Comparison of ENCODE assay signal across 16 cellular contexts in genomic region chr15:99734575-99734974, GRCh38. TPM values are rescaled to one million over a fixed set of nuclear protein-coding genes. Genes with fewer than 3 reads are reported as not detected.
DNase-seq lines count a peak whose midpoint lies in the region; ATAC-seq lines count a peak whose summit lies in the region.
"Had no signal": no experiment of that assay in that cellular context is flagged by ENCODE, and none has a peak within 500 bp of the region (broad histone marks: within the 10 kb centered on the region; RNA-seq: fewer than 3 reads in every experiment).

No MANE protein-coding gene starts in this region.

- no peaks in the 10 kb centered on the region for H3K27me3 Mint-ChIP-seq in activated naive CD4-positive, alpha-beta T cell treated with anti-CD3 and anti-CD28 coated beads, Interleukin-2, amount 50 U/mL, for 24 hours
- H3K27me3 Mint-ChIP-seq in immature natural killer cell (ENCODE audit: low read depth in 3 of 3) = no peaks in the 10 kb centered on the region
- no peaks in the 10 kb centered on the region for H3K27me3 Mint-ChIP-seq in stimulated activated naive CD8-positive, alpha-beta T cell treated with anti-CD3 and anti-CD28 coated beads, Interleukin-15, amount 100 ng/mL, for 72 hours

- H3K4me1 Mint-ChIP-seq in activated naive CD4-positive, alpha-beta T cell treated with anti-CD3 and anti-CD28 coated beads, Interleukin-2, amount 50 U/mL, for 24 hours = peaks cover 30% of the 10 kb centered on the region
- peaks cover 15% of the 10 kb centered on the region in 2 donors for H3K4me1 Mint-ChIP-seq in immature natural killer cell
- H3K4me1 Mint-ChIP-seq in stimulated activated naive CD8-positive, alpha-beta T cell treated with anti-CD3 and anti-CD28 coated beads, Interleukin-15, amount 100 ng/mL, for 72 hours = peaks cover 27% of the 10 kb centered on the region

- no peaks in the 10 kb centered on the region for H3K9me3 Mint-ChIP-seq in activated naive CD4-positive, alpha-beta T cell treated with anti-CD3 and anti-CD28 coated beads, Interleukin-2, amount 50 U/mL, for 24 hours
- H3K9me3 Mint-ChIP-seq in immature natural killer cell = no peaks in the 10 kb centered on the region
- no peaks in the 10 kb centered on the region for H3K9me3 Mint-ChIP-seq in stimulated activated naive CD8-positive, alpha-beta T cell treated with anti-CD3 and anti-CD28 coated beads, Interleukin-15, amount 100 ng/mL, for 72 hours

- H3K27ac Mint-ChIP-seq in activated naive CD4-positive, alpha-beta T cell treated with anti-CD3 and anti-CD28 coated beads, Interleukin-2, amount 50 U/mL, for 24 hours = peak overlapping the region; percentile 68
- peak overlapping the region in 3 of 6 donors; percentile 17 to 64 (median 40) for H3K27ac Mint-ChIP-seq in immature natural killer cell
- H3K27ac Mint-ChIP-seq in stimulated activated naive CD8-positive, alpha-beta T cell treated with anti-CD3 and anti-CD28 coated beads, Interleukin-15, amount 100 ng/mL, for 72 hours = peak overlapping the region; percentile 46 to 59

- H3K36me3 Mint-ChIP-seq in activated naive CD4-positive, alpha-beta T cell treated with anti-CD3 and anti-CD28 coated beads, Interleukin-2, amount 50 U/mL, for 24 hours = no peaks in the 10 kb centered on the region
- H3K36me3 Mint-ChIP-seq in immature natural killer cell = peaks cover 0 to 5% (median 0%) of the 10 kb centered on the region in 3 donors

- no peak for DNase-seq in activated naive CD4-positive, alpha-beta T cell treated with anti-CD3 and anti-CD28 coated beads, Interleukin-2, amount 50 U/mL, for 16 hours
- DNase-seq in NCI-H526 treated with DMSO at 0.1 percent for 48 hours (lab: John Stamatoyannopoulos, UW) = peak; percentile 12
- DNase-seq in immature natural killer cell = no peak
- DNase-seq in stimulated activated naive CD8-positive, alpha-beta T cell treated with anti-CD3 and anti-CD28 coated beads, Interleukin-15, amount 100 ng/mL, for 72 hours = no peak
- DNase-seq in NCI-H1092 (lab: John Stamatoyannopoulos, UW) = no peak
- no peak for DNase-seq in stimulated activated naive CD4-positive, alpha-beta T cell treated with Interleukin-2 at 50 U/mL for 16 hours (lab: John Stamatoyannopoulos, UW)
- DNase-seq: activated T-cell treated with anti-CD3 and anti-CD28 coated beads, Interleukin-2, amount 50 U/mL, for 1 hour; aorta; gastrocnemius medialis; GM23248; lower lobe of right lung; NCI-H1930; T-helper 17 cell had no signal

- ATAC-seq in stimulated activated naive CD8-positive, alpha-beta T cell treated with anti-CD3 and anti-CD28 coated beads, Interleukin-15, amount 100 ng/mL, for 72 hours = no peak
- no peak for ATAC-seq in HG03354 (IDR thresholded peaks at IDR 0.05; ENCODE audit: poor library complexity, severe bottlenecking, unreplicated experiment)
- ATAC-seq: activated CD4-positive, CD25-positive, alpha-beta regulatory T cell treated with anti-CD3 and anti-CD28 coated beads, Interleukin-2, amount 50 U/mL, for 24 hours; gastrocnemius medialis; lower lobe of right lung; T-helper 17 cell had no signal

- peak overlapping the region; percentile 30 for H3K4me3 Mint-ChIP-seq in activated naive CD4-positive, alpha-beta T cell treated with anti-CD3 and anti-CD28 coated beads, Interleukin-2, amount 50 U/mL, for 24 hours
- peak overlapping the region; percentile 25 to 61 (median 53) for H3K4me3 Mint-ChIP-seq in immature natural killer cell
- peak overlapping the region in 1 of 2 donors; percentile 41 for H3K4me3 Mint-ChIP-seq in stimulated activated naive CD8-positive, alpha-beta T cell treated with anti-CD3 and anti-CD28 coated beads, Interleukin-15, amount 100 ng/mL, for 72 hours

RNA-seq across cellular contexts. Expression of gene LYSMD4, which starts 1.3 kb away (rescaled TPM):
- 1 to 10 TPM; 1.6 to 3.5 (median 3.1) TPM for polyA plus RNA-seq in immature natural killer cell
